ENCODE assay signal across 22 cellular contexts in the genomic region with DNA sequence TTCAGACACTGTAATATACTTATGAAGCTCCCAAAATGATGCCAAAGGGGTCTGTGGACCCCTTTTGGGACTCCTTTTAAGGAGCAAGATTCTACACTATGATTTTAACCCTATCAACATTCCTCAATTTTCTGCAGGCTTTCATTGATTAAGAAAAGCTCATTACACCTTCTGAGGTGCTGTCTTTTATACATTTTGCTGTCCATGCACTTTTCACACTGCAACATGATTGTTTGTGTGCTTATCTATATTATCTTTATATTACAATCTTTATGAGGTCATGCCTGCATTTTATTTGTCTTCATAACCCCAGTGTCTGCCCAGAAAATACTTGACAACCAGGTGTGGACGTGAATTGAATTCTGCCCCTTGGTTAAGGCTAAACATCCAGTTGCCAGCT.
"Had no signal": no experiment of that assay in that cellular context is flagged by ENCODE, and none has a peak within 500 bp of the region (broad histone marks: within the 10 kb centered on the region; RNA-seq: fewer than 3 reads in every experiment).

No MANE protein-coding gene starts in this region.

- H3K4me1 ChIP-seq: esophagus muscularis mucosa, foreskin keratinocyte, gastroesophageal sphincter, left lung, lower lobe of right lung had no signal

- H3K9me3 ChIP-seq: esophagus muscularis mucosa, gastroesophageal sphincter, heart right ventricle, left lung, lower lobe of right lung, mucosa of descending colon had no signal

- H3K4me3 ChIP-seq: coronary artery, dorsolateral prefrontal cortex, esophagus muscularis mucosa, gastroesophageal sphincter, heart right ventricle, left lung, lower lobe of right lung, mucosa of descending colon had no signal

- ATAC-seq: foreskin keratinocyte, gastroesophageal sphincter, left cardiac atrium, left lung, lower lobe of right lung, mucosa of descending colon had no signal

- DNase-seq: dermis blood vessel endothelial cell; dorsolateral prefrontal cortex; effector CD4-positive, alpha-beta T cell; effector memory CD4-positive, alpha-beta T cell; foreskin keratinocyte; glutamatergic neuron; head of caudate nucleus; heart right ventricle; hippocampal formation; left cardiac atrium; left lung; lower lobe of right lung; mesenchymal stem cell; mucosa of descending colon had no signal

- H3K27me3 ChIP-seq: esophagus muscularis mucosa, foreskin keratinocyte, gastroesophageal sphincter, heart right ventricle, left lung had no signal

- H3K27ac ChIP-seq: coronary artery, dorsolateral prefrontal cortex, esophagus muscularis mucosa, foreskin keratinocyte, gastroesophageal sphincter, heart right ventricle, left lung, lower lobe of right lung had no signal

- FAIRE-seq: colon, endothelial cell of umbilical vein, frontal cortex, islet of Langerhans, keratinocyte had no signal

- H3K36me3 ChIP-seq: esophagus muscularis mucosa, gastroesophageal sphincter, heart right ventricle, left lung, lower lobe of right lung had no signal
